ENCODE assay signal across 1 cellular context in the genomic region with DNA sequence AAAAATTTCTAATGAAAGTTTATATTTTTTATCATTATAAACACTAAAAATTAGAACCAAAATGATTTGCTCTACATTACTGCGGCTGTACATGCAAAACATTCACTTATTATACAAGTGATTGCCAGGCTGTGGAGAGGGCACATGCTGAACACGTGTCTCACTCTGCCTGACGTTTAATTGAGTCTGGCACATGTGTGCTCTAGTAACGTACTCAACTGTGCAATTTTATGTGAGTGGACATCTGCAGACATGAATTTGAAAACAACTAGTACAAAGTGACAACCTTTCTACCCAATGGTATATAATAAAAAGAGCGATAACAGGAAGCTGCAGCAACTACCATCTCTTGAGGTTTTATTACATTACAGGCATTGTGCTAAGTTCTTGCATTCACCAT.
TF ChIP-seq lines count a peak whose summit lies in the region.

No MANE protein-coding gene starts in this region.

TF ChIP-seq in SK-N-SH treated with all-trans-retinoic acid at 6 μM for 48 hours, 23 proteins besides CTCF, POLR2A, EP300 and RAD21 (continued from another document):
- TF ChIP-seq, protein P1, sequence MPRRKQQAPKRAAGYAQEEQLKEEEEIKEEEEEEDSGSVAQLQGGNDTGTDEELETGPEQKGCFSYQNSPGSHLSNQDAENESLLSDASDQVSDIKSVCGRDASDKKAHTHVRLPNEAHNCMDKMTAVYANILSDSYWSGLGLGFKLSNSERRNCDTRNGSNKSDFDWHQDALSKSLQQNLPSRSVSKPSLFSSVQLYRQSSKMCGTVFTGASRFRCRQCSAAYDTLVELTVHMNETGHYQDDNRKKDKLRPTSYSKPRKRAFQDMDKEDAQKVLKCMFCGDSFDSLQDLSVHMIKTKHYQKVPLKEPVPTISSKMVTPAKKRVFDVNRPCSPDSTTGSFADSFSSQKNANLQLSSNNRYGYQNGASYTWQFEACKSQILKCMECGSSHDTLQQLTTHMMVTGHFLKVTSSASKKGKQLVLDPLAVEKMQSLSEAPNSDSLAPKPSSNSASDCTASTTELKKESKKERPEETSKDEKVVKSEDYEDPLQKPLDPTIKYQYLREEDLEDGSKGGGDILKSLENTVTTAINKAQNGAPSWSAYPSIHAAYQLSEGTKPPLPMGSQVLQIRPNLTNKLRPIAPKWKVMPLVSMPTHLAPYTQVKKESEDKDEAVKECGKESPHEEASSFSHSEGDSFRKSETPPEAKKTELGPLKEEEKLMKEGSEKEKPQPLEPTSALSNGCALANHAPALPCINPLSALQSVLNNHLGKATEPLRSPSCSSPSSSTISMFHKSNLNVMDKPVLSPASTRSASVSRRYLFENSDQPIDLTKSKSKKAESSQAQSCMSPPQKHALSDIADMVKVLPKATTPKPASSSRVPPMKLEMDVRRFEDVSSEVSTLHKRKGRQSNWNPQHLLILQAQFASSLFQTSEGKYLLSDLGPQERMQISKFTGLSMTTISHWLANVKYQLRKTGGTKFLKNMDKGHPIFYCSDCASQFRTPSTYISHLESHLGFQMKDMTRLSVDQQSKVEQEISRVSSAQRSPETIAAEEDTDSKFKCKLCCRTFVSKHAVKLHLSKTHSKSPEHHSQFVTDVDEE (CRISPR knock-in tag; IDR thresholded peaks at IDR 0.05), result no peak
- TF ChIP-seq ARNTL (CRISPR knock-in tag; IDR thresholded peaks at IDR 0.05; ENCODE audit: borderline replicate concordance, low read depth) (no peak), OSR1 (CRISPR knock-in tag; IDR thresholded peaks at IDR 0.05) (no peak), RARB (CRISPR knock-in tag; IDR thresholded peaks at IDR 0.05) (no peak), BACH2 (CRISPR knock-in tag; IDR thresholded peaks at IDR 0.05; ENCODE audit: borderline replicate concordance) (no peak), ZFP3 (CRISPR knock-in tag; IDR thresholded peaks at IDR 0.05) (no peak), GLIS3 (CRISPR knock-in tag; IDR thresholded peaks at IDR 0.05) (no peak), ZNF8 (CRISPR knock-in tag; IDR thresholded peaks at IDR 0.05) (no peak)
